In genomic region chr1:38265293-38266196, GRCh38 we compare ENCODE assay signal across 1 cellular context.
TF ChIP-seq lines count a peak whose summit lies in the region.

No MANE protein-coding gene starts in this region.

TF ChIP-seq in H1, 55 proteins besides CTCF, POLR2A, EP300 and RAD21 (continued from another document):
- TF ChIP-seq, protein P1, sequence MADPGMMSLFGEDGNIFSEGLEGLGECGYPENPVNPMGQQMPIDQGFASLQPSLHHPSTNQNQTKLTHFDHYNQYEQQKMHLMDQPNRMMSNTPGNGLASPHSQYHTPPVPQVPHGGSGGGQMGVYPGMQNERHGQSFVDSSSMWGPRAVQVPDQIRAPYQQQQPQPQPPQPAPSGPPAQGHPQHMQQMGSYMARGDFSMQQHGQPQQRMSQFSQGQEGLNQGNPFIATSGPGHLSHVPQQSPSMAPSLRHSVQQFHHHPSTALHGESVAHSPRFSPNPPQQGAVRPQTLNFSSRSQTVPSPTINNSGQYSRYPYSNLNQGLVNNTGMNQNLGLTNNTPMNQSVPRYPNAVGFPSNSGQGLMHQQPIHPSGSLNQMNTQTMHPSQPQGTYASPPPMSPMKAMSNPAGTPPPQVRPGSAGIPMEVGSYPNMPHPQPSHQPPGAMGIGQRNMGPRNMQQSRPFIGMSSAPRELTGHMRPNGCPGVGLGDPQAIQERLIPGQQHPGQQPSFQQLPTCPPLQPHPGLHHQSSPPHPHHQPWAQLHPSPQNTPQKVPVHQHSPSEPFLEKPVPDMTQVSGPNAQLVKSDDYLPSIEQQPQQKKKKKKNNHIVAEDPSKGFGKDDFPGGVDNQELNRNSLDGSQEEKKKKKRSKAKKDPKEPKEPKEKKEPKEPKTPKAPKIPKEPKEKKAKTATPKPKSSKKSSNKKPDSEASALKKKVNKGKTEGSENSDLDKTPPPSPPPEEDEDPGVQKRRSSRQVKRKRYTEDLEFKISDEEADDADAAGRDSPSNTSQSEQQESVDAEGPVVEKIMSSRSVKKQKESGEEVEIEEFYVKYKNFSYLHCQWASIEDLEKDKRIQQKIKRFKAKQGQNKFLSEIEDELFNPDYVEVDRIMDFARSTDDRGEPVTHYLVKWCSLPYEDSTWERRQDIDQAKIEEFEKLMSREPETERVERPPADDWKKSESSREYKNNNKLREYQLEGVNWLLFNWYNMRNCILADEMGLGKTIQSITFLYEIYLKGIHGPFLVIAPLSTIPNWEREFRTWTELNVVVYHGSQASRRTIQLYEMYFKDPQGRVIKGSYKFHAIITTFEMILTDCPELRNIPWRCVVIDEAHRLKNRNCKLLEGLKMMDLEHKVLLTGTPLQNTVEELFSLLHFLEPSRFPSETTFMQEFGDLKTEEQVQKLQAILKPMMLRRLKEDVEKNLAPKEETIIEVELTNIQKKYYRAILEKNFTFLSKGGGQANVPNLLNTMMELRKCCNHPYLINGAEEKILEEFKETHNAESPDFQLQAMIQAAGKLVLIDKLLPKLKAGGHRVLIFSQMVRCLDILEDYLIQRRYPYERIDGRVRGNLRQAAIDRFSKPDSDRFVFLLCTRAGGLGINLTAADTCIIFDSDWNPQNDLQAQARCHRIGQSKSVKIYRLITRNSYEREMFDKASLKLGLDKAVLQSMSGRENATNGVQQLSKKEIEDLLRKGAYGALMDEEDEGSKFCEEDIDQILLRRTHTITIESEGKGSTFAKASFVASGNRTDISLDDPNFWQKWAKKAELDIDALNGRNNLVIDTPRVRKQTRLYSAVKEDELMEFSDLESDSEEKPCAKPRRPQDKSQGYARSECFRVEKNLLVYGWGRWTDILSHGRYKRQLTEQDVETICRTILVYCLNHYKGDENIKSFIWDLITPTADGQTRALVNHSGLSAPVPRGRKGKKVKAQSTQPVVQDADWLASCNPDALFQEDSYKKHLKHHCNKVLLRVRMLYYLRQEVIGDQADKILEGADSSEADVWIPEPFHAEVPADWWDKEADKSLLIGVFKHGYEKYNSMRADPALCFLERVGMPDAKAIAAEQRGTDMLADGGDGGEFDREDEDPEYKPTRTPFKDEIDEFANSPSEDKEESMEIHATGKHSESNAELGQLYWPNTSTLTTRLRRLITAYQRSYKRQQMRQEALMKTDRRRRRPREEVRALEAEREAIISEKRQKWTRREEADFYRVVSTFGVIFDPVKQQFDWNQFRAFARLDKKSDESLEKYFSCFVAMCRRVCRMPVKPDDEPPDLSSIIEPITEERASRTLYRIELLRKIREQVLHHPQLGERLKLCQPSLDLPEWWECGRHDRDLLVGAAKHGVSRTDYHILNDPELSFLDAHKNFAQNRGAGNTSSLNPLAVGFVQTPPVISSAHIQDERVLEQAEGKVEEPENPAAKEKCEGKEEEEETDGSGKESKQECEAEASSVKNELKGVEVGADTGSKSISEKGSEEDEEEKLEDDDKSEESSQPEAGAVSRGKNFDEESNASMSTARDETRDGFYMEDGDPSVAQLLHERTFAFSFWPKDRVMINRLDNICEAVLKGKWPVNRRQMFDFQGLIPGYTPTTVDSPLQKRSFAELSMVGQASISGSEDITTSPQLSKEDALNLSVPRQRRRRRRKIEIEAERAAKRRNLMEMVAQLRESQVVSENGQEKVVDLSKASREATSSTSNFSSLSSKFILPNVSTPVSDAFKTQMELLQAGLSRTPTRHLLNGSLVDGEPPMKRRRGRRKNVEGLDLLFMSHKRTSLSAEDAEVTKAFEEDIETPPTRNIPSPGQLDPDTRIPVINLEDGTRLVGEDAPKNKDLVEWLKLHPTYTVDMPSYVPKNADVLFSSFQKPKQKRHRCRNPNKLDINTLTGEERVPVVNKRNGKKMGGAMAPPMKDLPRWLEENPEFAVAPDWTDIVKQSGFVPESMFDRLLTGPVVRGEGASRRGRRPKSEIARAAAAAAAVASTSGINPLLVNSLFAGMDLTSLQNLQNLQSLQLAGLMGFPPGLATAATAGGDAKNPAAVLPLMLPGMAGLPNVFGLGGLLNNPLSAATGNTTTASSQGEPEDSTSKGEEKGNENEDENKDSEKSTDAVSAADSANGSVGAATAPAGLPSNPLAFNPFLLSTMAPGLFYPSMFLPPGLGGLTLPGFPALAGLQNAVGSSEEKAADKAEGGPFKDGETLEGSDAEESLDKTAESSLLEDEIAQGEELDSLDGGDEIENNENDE (IDR thresholded peaks at IDR 0.05; ENCODE audit: insufficient replicate concordance, low read length): no peak
- TF ChIP-seq TEAD4 (IDR thresholded peaks at IDR 0.05; ENCODE audit: low read depth, low read length): no peak
